18 cellular contexts compared by ENCODE assay signal in the genomic region with DNA sequence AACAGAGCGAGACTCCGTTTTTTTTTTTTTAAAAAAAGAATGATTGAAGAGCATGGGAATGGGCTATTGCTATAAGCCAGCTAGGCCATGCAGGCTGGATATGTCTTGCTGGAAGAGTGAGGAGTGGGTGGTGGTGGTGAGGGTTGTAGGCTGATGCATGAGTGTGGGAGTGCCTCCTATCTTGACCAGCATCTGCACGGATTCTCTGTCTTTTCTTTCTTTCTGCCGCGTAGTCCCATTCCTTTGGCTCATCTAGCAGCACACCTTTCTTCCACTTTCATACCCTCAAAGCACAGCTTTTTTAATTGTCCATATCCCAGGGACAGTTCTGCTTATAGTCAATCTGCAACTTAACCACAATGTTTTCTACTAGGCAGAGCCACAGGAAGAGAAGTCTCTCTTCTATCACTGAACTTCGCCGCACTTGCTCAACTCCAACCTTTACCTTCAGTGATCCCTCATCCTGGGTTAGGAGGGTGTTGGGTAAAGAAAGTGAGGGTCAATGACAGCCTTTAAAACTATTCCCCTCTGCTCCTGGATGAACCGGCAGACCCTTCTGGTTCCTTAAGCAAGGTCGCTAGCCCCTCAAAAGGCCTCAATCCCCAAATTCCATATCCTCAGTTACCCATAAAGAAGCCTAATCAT. TPM values are rescaled to one million over a fixed set of nuclear protein-coding genes. Genes with fewer than 3 reads are reported as not detected.
DNase-seq lines count a peak whose midpoint lies in the region; ATAC-seq and TF ChIP-seq lines count a peak whose summit lies in the region.
"Had no signal": no experiment of that assay in that cellular context is flagged by ENCODE, and none has a peak within 500 bp of the region (broad histone marks: within the 10 kb centered on the region; RNA-seq: fewer than 3 reads in every experiment).

No MANE protein-coding gene starts in this region.

- no peaks in the 10 kb centered on the region for H3K9me3 ChIP-seq in neuronal stem cell (replicated peaks in 1 of 2; ENCODE audit: control insufficient read depth in 2 of 2, insufficient read depth in 1 of 2, low read depth in 1 of 2, low read length in 2 of 2)
- H3K9me3 ChIP-seq: A549; BLaER1 treated with 17β-estradiol and CSF1 and Interleukin-3, amounts not matched to agents 10 nM and 100 nM had no signal

- H3K14ac ChIP-seq in neuronal stem cell (ENCODE audit: low read length) = no peak overlapping the region

- no peak overlapping the region for H2AK5ac ChIP-seq in neuronal stem cell (ENCODE audit: low read depth, low read length)

- H3K4me3 ChIP-seq in neuronal stem cell (ENCODE audit: low read length in 2 of 2) = no peak overlapping the region
- H3K4me3 ChIP-seq: A549; BLaER1 treated with 17β-estradiol and CSF1 and Interleukin-3, amounts not matched to agents 10 nM and 100 nM had no signal

- no peak overlapping the region for H4K8ac ChIP-seq in neuronal stem cell (ENCODE audit: low read depth, low read length)

- no peak overlapping the region for H3K4ac ChIP-seq in neuronal stem cell (ENCODE audit: low read length)

- H3K36me3 ChIP-seq in neuronal stem cell (replicated peaks in 1 of 2; ENCODE audit: control insufficient read depth in 2 of 2, insufficient read depth in 2 of 2, low read length in 2 of 2) = no peaks in the 10 kb centered on the region
- H3K36me3 ChIP-seq: BLaER1 treated with 17β-estradiol and CSF1 and Interleukin-3, amounts not matched to agents 10 nM and 100 nM had no signal

- H2BK15ac ChIP-seq in neuronal stem cell (ENCODE audit: low read length) = no peak overlapping the region

- H3K27me3 ChIP-seq in neuronal stem cell (ENCODE audit: control insufficient read depth in 3 of 3, insufficient read depth in 3 of 3, low read depth in 1 of 3, low read length in 3 of 3) = peaks cover 0 to 3% (median 0%) of the 10 kb centered on the region in 3 experiments
- H3K27me3 ChIP-seq: BLaER1 treated with 17β-estradiol and CSF1 and Interleukin-3, amounts not matched to agents 10 nM and 100 nM had no signal

- H3K9ac ChIP-seq in neuronal stem cell (ENCODE audit: low read depth, low read length, poor library complexity) = no peak overlapping the region
- H3K9ac ChIP-seq: BLaER1 treated with 17β-estradiol and CSF1 and Interleukin-3, amounts not matched to agents 10 nM and 100 nM had no signal

- peak overlapping the region; percentile 67 for H2BK120ac ChIP-seq in neuronal stem cell (ENCODE audit: low read depth, low read length)

- no peak overlapping the region for H4K91ac ChIP-seq in neuronal stem cell (ENCODE audit: low read depth, low read length, poor library complexity)

- H2AFZ ChIP-seq in neuronal stem cell (ENCODE audit: low read length) = no peak overlapping the region

- WGBS in neuronal stem cell (ENCODE audit: extremely low coverage in 2 of 2, insufficient read length in 2 of 2, insufficient replicate concordance in 1 of 2), 2 donors = no CpG with 5 or more reads among the region's 9 CpGs

- H3K23ac ChIP-seq in neuronal stem cell (ENCODE audit: low read depth, low read length, poor library complexity) = no peak overlapping the region

- peak; percentile 15 for ATAC-seq in GM19395 (IDR thresholded peaks at IDR 0.05; ENCODE audit: unreplicated experiment)
- ATAC-seq: A549 had no signal

- TF ChIP-seq CTCF in C4-2B (conservative IDR thresholded peaks at IDR 0.05) = no peak

- no peaks in the 10 kb centered on the region for H3K79me1 ChIP-seq in neuronal stem cell (ENCODE audit: low read depth, low read length)

- no peak overlapping the region for H2BK12ac ChIP-seq in neuronal stem cell (ENCODE audit: low read length)

- no peaks in the 10 kb centered on the region for H3K4me1 ChIP-seq in neuronal stem cell (ENCODE audit: control insufficient read depth in 2 of 2, insufficient read depth in 1 of 2, low read depth in 1 of 2, low read length in 2 of 2)
- H3K4me1 ChIP-seq: A549 had no signal

- peak overlapping the region; percentile 68 for H3K27ac ChIP-seq in C4-2B
- no peak overlapping the region for H3K27ac ChIP-seq in neuronal stem cell (replicated peaks; ENCODE audit: low read length)
- H3K27ac ChIP-seq: A549; BLaER1 treated with 17β-estradiol and CSF1 and Interleukin-3, amounts not matched to agents 10 nM and 100 nM had no signal

- no peak overlapping the region for H3K4me2 ChIP-seq in neuronal stem cell (ENCODE audit: insufficient read depth, low read length, poor library complexity, severe bottlenecking)
- H3K4me2 ChIP-seq: A549; BLaER1 treated with 17β-estradiol and CSF1 and Interleukin-3, amounts not matched to agents 10 nM and 100 nM had no signal

- no peak overlapping the region for H2BK5ac ChIP-seq in neuronal stem cell (ENCODE audit: low read length)

- H3K18ac ChIP-seq in neuronal stem cell (ENCODE audit: low read length) = no peak overlapping the region

- DNase-seq in OCI-M1 (lab: John Stamatoyannopoulos, UW) (peak; percentile 23), neuronal stem cell (ENCODE audit: low spot score) (no peak), ecto neural progenitor cell (ENCODE audit: low spot score) (no peak), dermis blood vessel endothelial cell (no peak), mucosa of gallbladder (ENCODE audit: low spot score) (no peak)
- no peak for DNase-seq in central memory CD4-positive, alpha-beta T cell
- DNase-seq: DMS79 treated with DMSO at 0.1 percent for 48 hours, HFFc6, NCI-H1105 treated with DMSO at 0.1 percent for 48 hours, NCI-H187, NCI-H69, RPMI8226 had no signal

RNA-seq across cellular contexts. Expression of a gene that starts 15.2 kb away (rescaled TPM):
- polyA plus RNA-seq in neuronal stem cell (2013, experiment 1 of 2) = 0.04 TPM
- polyA plus RNA-seq in neuronal stem cell (2013, experiment 2 of 2) = 0.08 TPM
- total RNA-seq in dermis blood vessel endothelial cell (under 0.01 TPM in 1 of 2 replicates, not detected in the other), mucosa of gallbladder (0.81 TPM)
- total RNA-seq: H1, HT1080 had no signal

RNA-seq across cellular contexts. Expression of a gene that starts 37.8 kb away (rescaled TPM):
- polyA plus RNA-seq in neuronal stem cell (2013, experiment 1 of 2) = 7.9 TPM
- 8.3 TPM for polyA plus RNA-seq in neuronal stem cell (2013, experiment 2 of 2)
- total RNA-seq in dermis blood vessel endothelial cell (54.6 and 79.6 TPM in 2 replicates), mucosa of gallbladder (63.9 TPM)

RNA-seq across cellular contexts. Expression of a gene that starts 38.2 kb away (rescaled TPM):
- 55.2 TPM for polyA plus RNA-seq in neuronal stem cell (2013, experiment 1 of 2)
- polyA plus RNA-seq in neuronal stem cell (2013, experiment 2 of 2) = 55.7 TPM
- total RNA-seq in dermis blood vessel endothelial cell = 16.2 and 21.6 TPM in 2 replicates
- 212 TPM for total RNA-seq in mucosa of gallbladder
